ENCODE assay signal across 8 cellular contexts in the genomic region with DNA sequence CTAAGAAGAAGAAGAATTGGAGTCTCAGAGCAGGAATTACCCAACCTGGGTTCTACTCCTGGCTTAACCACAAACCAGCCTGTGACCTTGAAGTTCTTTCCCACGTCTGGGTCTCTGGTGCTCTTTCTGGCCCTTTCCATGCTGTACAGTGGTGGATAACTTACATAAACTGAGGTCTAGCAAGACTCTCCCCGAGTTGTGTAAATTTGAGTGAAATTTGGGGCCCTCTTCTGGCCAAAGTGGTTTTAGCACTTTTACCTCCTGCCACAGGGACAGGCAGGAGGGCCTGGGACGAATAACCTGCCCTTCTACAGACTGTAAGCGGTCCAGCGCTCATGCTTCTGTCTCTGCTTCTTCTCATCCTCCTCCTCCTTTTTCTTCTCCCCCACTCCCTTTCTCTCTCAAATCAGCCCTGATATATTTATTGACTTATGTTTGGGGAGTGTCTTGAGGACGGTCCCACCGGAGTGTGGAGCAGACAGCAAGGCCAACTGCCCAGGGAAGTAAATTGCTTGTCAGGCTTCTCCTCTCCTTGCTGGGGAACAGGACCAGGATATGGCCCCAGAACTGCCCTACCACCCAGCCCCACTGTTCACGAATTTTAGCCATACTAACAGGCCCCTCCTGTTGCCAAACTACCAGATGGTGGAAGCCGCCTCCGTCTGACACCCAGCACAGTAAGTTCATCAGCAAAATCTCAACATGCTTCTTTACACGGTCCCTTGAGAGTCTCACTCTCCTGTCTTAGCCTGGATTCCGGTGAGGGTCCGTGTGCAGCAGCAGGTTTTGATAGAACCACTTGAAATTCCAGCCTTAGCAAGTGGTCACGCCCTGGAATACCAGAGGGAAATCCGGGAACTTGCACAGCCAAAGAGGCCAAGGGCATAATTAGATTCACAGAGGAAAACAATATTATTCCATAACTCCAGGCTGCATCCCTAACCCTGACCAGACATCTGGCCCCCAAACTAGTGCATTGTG. TPM values are rescaled to one million over a fixed set of nuclear protein-coding genes. Genes with fewer than 3 reads are reported as not detected.
A peak's percentile ranks its signal among the peaks of the same experiment; 100 is the strongest.
DNase-seq lines count a peak whose midpoint lies in the region; ATAC-seq and TF ChIP-seq lines count a peak whose summit lies in the region.

No MANE protein-coding gene starts in this region.

- peaks cover 9% of the 10 kb centered on the region for H3K9me3 Mint-ChIP-seq in nephron progenitor cell
- no peaks in the 10 kb centered on the region for H3K9me3 Mint-ChIP-seq in type B pancreatic cell

- H3K36me3 Mint-ChIP-seq in nephron progenitor cell (ENCODE audit: low read depth) (no peaks in the 10 kb centered on the region), type B pancreatic cell (no peaks in the 10 kb centered on the region)

- peak; percentile 54 for ATAC-seq in HG02981 (IDR thresholded peaks at IDR 0.05; ENCODE audit: unreplicated experiment)

- no peak overlapping the region for H3K27ac Mint-ChIP-seq in nephron progenitor cell
- peak overlapping the region; percentile 52 for H3K27ac Mint-ChIP-seq in type B pancreatic cell

- TF ChIP-seq CTCF in nephron progenitor cell (IDR thresholded peaks at IDR 0.05) (peak; percentile 67), type B pancreatic cell (conservative IDR thresholded peaks at IDR 0.05) (peak; percentile 83)

- H3K27me3 Mint-ChIP-seq in nephron progenitor cell (ENCODE audit: low read depth, poor library complexity) (peaks cover 29% of the 10 kb centered on the region), type B pancreatic cell (peaks cover 6% of the 10 kb centered on the region)

- H3K4me1 Mint-ChIP-seq in nephron progenitor cell: peaks cover 46% of the 10 kb centered on the region
- H3K4me1 Mint-ChIP-seq in type B pancreatic cell (ENCODE audit: unreplicated experiment): peaks cover 26% of the 10 kb centered on the region

- H3K4me3 Mint-ChIP-seq in nephron progenitor cell (no peak overlapping the region), type B pancreatic cell (peak overlapping the region; percentile 44)

- DNase-seq in NCI-H82 (lab: John Stamatoyannopoulos, UW): peak; percentile 75
- DNase-seq in NCI-H82 treated with DMSO at 0.1 percent for 48 hours (lab: John Stamatoyannopoulos, UW; ENCODE audit: unreplicated experiment): no peak
- DNase-seq in OCI-M2 (lab: John Stamatoyannopoulos, UW; ENCODE audit: unreplicated experiment): peak; percentile 33
- peak; percentile 74 for DNase-seq in activated T-cell treated with anti-CD3 and anti-CD28 coated beads, Interleukin-2, amount 50 U/mL, for 48 hours
- DNase-seq in fibroblast of gingiva (ENCODE audit: low read depth): peak; percentile 50
- peak; percentile 69 for DNase-seq in nephron progenitor cell
- DNase-seq in type B pancreatic cell (ENCODE audit: extremely low spot score, unreplicated experiment): no peak

RNA-seq across cellular contexts. Expression of a gene that starts 4.1 kb away (rescaled TPM):
- 22.3 and 38.6 TPM in 2 replicates for total RNA-seq in type B pancreatic cell (ENCODE audit: low replicate concordance)

RNA-seq across cellular contexts. Expression of a gene that starts 58.5 kb away (rescaled TPM):
- 33.0 and 75.1 TPM in 2 replicates for total RNA-seq in type B pancreatic cell (ENCODE audit: low replicate concordance)

Comparison
In these comparisons a context has a peak if more than half of its experiments do, and no peak if none do; other contexts are left out.
1. DNase-seq: peak in NCI-H82 (single experiment), OCI-M2 (single experiment), activated T-cell treated with anti-CD3 and anti-CD28 coated beads, Interleukin-2, amount 50 U/mL, for 48 hours (2 of 2), fibroblast of gingiva (single experiment) and nephron progenitor cell (single experiment); none in NCI-H82 treated with DMSO at 0.1 percent for 48 hours (single experiment) and type B pancreatic cell (single experiment).